ENCODE assay signal across 21 cellular contexts in genomic region chr22:16922076-16922475, GRCh38.
A peak's percentile ranks its signal among the peaks of the same experiment; 100 is the strongest.
DNase-seq lines count a peak whose midpoint lies in the region; ATAC-seq and TF ChIP-seq lines count a peak whose summit lies in the region.
"Had no signal": no experiment of that assay in that cellular context is flagged by ENCODE, and none has a peak within 500 bp of the region (broad histone marks: within the 10 kb centered on the region; RNA-seq: fewer than 3 reads in every experiment).

No MANE protein-coding gene starts in this region.

- H3K4me2 ChIP-seq in BLaER1, result peak overlapping the region; percentile 65

- ATAC-seq in GM18498 (IDR thresholded peaks at IDR 0.05; ENCODE audit: unreplicated experiment) (no peak), GM19023 (IDR thresholded peaks at IDR 0.05; ENCODE audit: unreplicated experiment) (no peak), right lobe of liver (no peak)
- ATAC-seq: GM12878 had no signal

- H3K27ac ChIP-seq in BLaER1 (no peak overlapping the region), right lobe of liver (no peak overlapping the region)
- H3K27ac ChIP-seq: 22Rv1, GM23248 had no signal

- peaks cover 14% of the 10 kb centered on the region for H3K9me3 Mint-ChIP-seq in endothelial cell (ENCODE audit: unreplicated experiment)
- H3K9me3 Mint-ChIP-seq: CD4-positive, alpha-beta memory T cell had no signal

- H3K36me3 Mint-ChIP-seq in endothelial cell (ENCODE audit: low read depth, unreplicated experiment), result no peaks in the 10 kb centered on the region
- H3K36me3 Mint-ChIP-seq: CD4-positive, alpha-beta memory T cell had no signal

- H3K4me1 ChIP-seq in BLaER1, result peaks cover 13% of the 10 kb centered on the region
- no peaks in the 10 kb centered on the region for H3K4me1 ChIP-seq in right lobe of liver
- H3K4me1 ChIP-seq: Caco-2 had no signal

- H3K4me3 ChIP-seq in BLaER1, result no peak overlapping the region
- H3K4me3 ChIP-seq in right lobe of liver, result no peak overlapping the region
- H3K4me3 ChIP-seq: GM12878, GM23248 had no signal

- H3K36me3 ChIP-seq in BLaER1 (no peaks in the 10 kb centered on the region), right lobe of liver (no peaks in the 10 kb centered on the region)

- no peaks in the 10 kb centered on the region for H3K27me3 ChIP-seq in BLaER1
- no peaks in the 10 kb centered on the region for H3K27me3 ChIP-seq in right lobe of liver

- H3K4me3 Mint-ChIP-seq in endothelial cell (ENCODE audit: unreplicated experiment), result peak overlapping the region; percentile 10
- H3K4me3 Mint-ChIP-seq: B cell; CD4-positive, alpha-beta memory T cell had no signal

- WGBS in right lobe of liver (ENCODE audit: insufficient coverage, low coverage, low lambda C conversion rate, missing lambda C conversion rate), result 17% methylated on average over 2 of the region's 2 CpGs

- DNase-seq in KBM-7 (peak; percentile 11), NAMALWA (ENCODE audit: low spot score) (peak; percentile 61), endothelial cell (ENCODE audit: low spot score) (no peak), NCI-H1048 (lab: John Stamatoyannopoulos, UW) (no peak), right lobe of liver (no peak)
- DNase-seq: C1 segment of cervical spinal cord; Caco-2; CD4-positive, alpha-beta memory T cell; DMS153; DND-41; EL; GDM1; GM23248; H7; HCEC 1CT had no signal

- in situ Hi-C loops in KBM-7 (cut with MboI; ENCODE audit: low pct_unique_long_range_greater_than_20kb, low sequenced_read_pairs), result no loop called here

- peak overlapping the region; percentile 12 for H3K27ac Mint-ChIP-seq in endothelial cell (ENCODE audit: unreplicated experiment)
- H3K27ac Mint-ChIP-seq: B cell; CD4-positive, alpha-beta memory T cell had no signal

- no peak for TF ChIP-seq POLR2A in right lobe of liver (IDR thresholded peaks at IDR 0.05)

- H4K20me1 ChIP-seq in BLaER1, result no peaks in the 10 kb centered on the region

- H3K9me3 ChIP-seq in BLaER1 (no peaks in the 10 kb centered on the region), right lobe of liver (no peaks in the 10 kb centered on the region)
- H3K9me3 ChIP-seq: Caco-2 had no signal

- intact Hi-C loops in right lobe of liver (cut with DNase I), result no loop called here

- H3K4me1 Mint-ChIP-seq in endothelial cell (ENCODE audit: unreplicated experiment), result peaks cover 32% of the 10 kb centered on the region

- H3K9ac ChIP-seq in BLaER1, result no peak overlapping the region
- H3K9ac ChIP-seq: GM23248 had no signal

- no peak for TF ChIP-seq CTCF in endothelial cell (IDR thresholded peaks at IDR 0.05; ENCODE audit: unreplicated experiment)
- no peak for TF ChIP-seq CTCF in right lobe of liver (IDR thresholded peaks at IDR 0.05)

- H3K27me3 Mint-ChIP-seq in endothelial cell (ENCODE audit: unreplicated experiment), result peaks cover 5% of the 10 kb centered on the region

Comparison
In these comparisons a context has a peak if more than half of its experiments do, and no peak if none do; other contexts are left out.
1. DNase-seq: peak in KBM-7 (single experiment) and NAMALWA (single experiment); none in endothelial cell (single experiment), NCI-H1048 (single experiment) and right lobe of liver (0 of 3).